Comparison of ENCODE assay signal across 8 cellular contexts in the genomic region with DNA sequence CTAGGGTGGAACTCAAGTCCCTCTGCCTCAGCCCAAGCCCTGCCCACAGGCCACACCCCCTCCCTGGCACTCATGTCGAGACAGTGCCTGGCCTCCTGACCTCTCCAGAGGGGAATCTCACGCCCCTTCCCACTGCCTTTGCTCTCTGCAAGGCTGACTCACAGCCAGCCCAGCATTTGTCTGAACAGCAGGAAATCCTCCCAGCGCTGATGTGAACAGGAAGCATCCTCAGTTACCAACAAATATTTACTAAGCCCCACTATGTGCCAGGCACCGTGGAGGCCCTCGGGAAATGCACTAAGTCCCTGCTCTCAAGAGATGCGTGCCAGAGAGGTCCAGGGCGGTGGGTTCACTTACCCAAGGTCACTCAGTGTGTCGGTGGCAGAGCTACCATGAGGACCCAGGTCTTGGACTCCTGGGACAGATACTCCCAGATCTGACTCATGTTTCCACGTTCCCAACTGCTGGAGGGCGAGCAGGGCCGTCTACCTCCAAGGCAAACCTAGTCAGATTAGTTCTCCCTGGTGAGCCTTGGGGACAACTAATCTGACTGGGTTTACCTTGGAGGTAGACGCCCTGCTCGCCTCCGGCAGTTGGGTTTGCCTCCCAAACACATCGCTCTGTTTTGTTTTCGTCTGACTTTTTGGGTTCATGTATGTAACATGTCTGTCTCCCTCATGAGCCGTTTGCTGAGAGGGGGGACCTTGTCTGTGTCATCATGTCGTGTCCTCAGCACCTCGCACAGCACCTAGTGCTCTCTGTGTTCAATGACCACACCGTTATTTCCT.
DNase-seq lines count a peak whose midpoint lies in the region; ATAC-seq lines count a peak whose summit lies in the region.

No MANE protein-coding gene starts in this region.

- no peak overlapping the region for H3K9ac ChIP-seq in muscle layer of colon (ENCODE audit: low read length)

- H3K9me3 Mint-ChIP-seq in effector memory CD8-positive, alpha-beta T cell = no peaks in the 10 kb centered on the region

- peaks cover 15% of the 10 kb centered on the region for H3K36me3 Mint-ChIP-seq in effector memory CD8-positive, alpha-beta T cell (ENCODE audit: insufficient read depth)

- H3K4me1 ChIP-seq in muscle layer of colon (ENCODE audit: insufficient read depth, low read length) = peaks cover 38% of the 10 kb centered on the region

- H3K4me1 Mint-ChIP-seq in effector memory CD8-positive, alpha-beta T cell (ENCODE audit: low read depth in 2 of 2) = peaks cover 73 to 74% of the 10 kb centered on the region in 2 donors

- peak; percentile 40 to 41 for DNase-seq in stimulated activated CD4-positive, alpha-beta T cell treated with anti-CD3 and anti-CD28 coated beads, Interleukin-2, amount 100 ng/mL, for 24 hours
- DNase-seq in stimulated activated CD4-positive, alpha-beta T cell treated with anti-CD3 and anti-CD28 coated beads, Interleukin-12 subunit alpha, Interleukin-12 subunit beta, amount 100 ng/mL, for 4 hours = no peak
- DNase-seq in activated CD4-positive, alpha-beta T cell treated with anti-CD3 and anti-CD28 coated beads for 4 hours = peak; percentile 33 to 35
- peak; percentile 45 to 53 (median 47) for DNase-seq in effector memory CD8-positive, alpha-beta T cell
- no peak for DNase-seq in epidermal melanocyte (ENCODE audit: insufficient read length, low spot score)

- H3K27me3 ChIP-seq in muscle layer of colon (ENCODE audit: control insufficient read depth in 1 of 2, insufficient read depth in 2 of 2, low read length in 2 of 2) = no peaks in the 10 kb centered on the region

- peak overlapping the region; percentile 18 for H3K27ac ChIP-seq in muscle layer of colon (ENCODE audit: low read depth, low read length)

- ATAC-seq in effector memory CD8-positive, alpha-beta T cell (replicated peaks) = peak; percentile 48
- no peak for ATAC-seq in HG03460 (IDR thresholded peaks at IDR 0.05; ENCODE audit: unreplicated experiment)
- no peak for ATAC-seq in GM18867 (IDR thresholded peaks at IDR 0.05; ENCODE audit: unreplicated experiment)

- H3K4me3 Mint-ChIP-seq in effector memory CD8-positive, alpha-beta T cell = peak overlapping the region; percentile 74 to 75

- no peak overlapping the region for H3K4me3 ChIP-seq in muscle layer of colon (ENCODE audit: low read depth in 1 of 2, low read length in 2 of 2)

- H3K27ac Mint-ChIP-seq in effector memory CD8-positive, alpha-beta T cell = peak overlapping the region; percentile 92 to 98

- H3K27me3 Mint-ChIP-seq in effector memory CD8-positive, alpha-beta T cell = no peaks in the 10 kb centered on the region

- no peaks in the 10 kb centered on the region for H3K36me3 ChIP-seq in muscle layer of colon (ENCODE audit: insufficient read depth, low read length)

- no peaks in the 10 kb centered on the region for H3K9me3 ChIP-seq in muscle layer of colon (ENCODE audit: low read length)

Comparison
In these comparisons a context has a peak if more than half of its experiments do, and no peak if none do; other contexts are left out.
1. DNase-seq: peak in stimulated activated CD4-positive, alpha-beta T cell treated with anti-CD3 and anti-CD28 coated beads, Interleukin-2, amount 100 ng/mL, for 24 hours (2 of 2), activated CD4-positive, alpha-beta T cell treated with anti-CD3 and anti-CD28 coated beads for 4 hours (2 of 2) and effector memory CD8-positive, alpha-beta T cell (3 of 3); none in stimulated activated CD4-positive, alpha-beta T cell treated with anti-CD3 and anti-CD28 coated beads, Interleukin-12 subunit alpha, Interleukin-12 subunit beta, amount 100 ng/mL, for 4 hours (single experiment) and epidermal melanocyte (single experiment).